8 cellular contexts compared by ENCODE assay signal in genomic region chr7:116802784-116803183, GRCh38. TPM values are rescaled to one million over a fixed set of nuclear protein-coding genes. Genes with fewer than 3 reads are reported as not detected.
DNase-seq lines count a peak whose midpoint lies in the region; ATAC-seq and TF ChIP-seq lines count a peak whose summit lies in the region.

No MANE protein-coding gene starts in this region.

- H3K27ac ChIP-seq in esophagus squamous epithelium, result peak overlapping the region in 1 of 4 donors; percentile 32
- H3K27ac ChIP-seq in osteoblast (ENCODE audit: low read depth, low read length), result peak overlapping the region; percentile 33

- TF ChIP-seq CTCF in esophagus squamous epithelium (IDR thresholded peaks at IDR 0.05) (peak in 5 of 6 experiments; percentile 38 to 74 (median 46)), osteoblast (IDR thresholded peaks at IDR 0.05; ENCODE audit: extremely low read depth, low read depth, low read length) (peak; percentile 66)

- no peaks in the 10 kb centered on the region for H3K9me3 Mint-ChIP-seq in activated CD8-positive, alpha-beta memory T cell treated with anti-CD3 and anti-CD28 coated beads, Interleukin-2, amount 10 ng/mL, durations not matched to agents 7 days and 5 days (ENCODE audit: low read depth)

- TF ChIP-seq POLR2A in esophagus squamous epithelium (IDR thresholded peaks at IDR 0.05), result no peak

- WGBS in esophagus squamous epithelium, 2 donors, result 18 to 31% methylated on average over 5 of the region's 5 CpGs

- H3K27me3 Mint-ChIP-seq in activated CD8-positive, alpha-beta memory T cell treated with anti-CD3 and anti-CD28 coated beads, Interleukin-2, amount 10 ng/mL, durations not matched to agents 7 days and 5 days, result peaks cover 22% of the 10 kb centered on the region
- H3K27me3 Mint-ChIP-seq in T-helper 17 cell, result peaks cover 46% of the 10 kb centered on the region

- peaks cover 5% of the 10 kb centered on the region for H3K4me1 Mint-ChIP-seq in activated CD8-positive, alpha-beta memory T cell treated with anti-CD3 and anti-CD28 coated beads, Interleukin-2, amount 10 ng/mL, durations not matched to agents 7 days and 5 days
- peaks cover 5% of the 10 kb centered on the region for H3K4me1 Mint-ChIP-seq in T-helper 17 cell

- H3K4me3 ChIP-seq in esophagus squamous epithelium, result no peak overlapping the region
- H3K4me3 ChIP-seq in osteoblast (ENCODE audit: insufficient read depth, low read length), result peak overlapping the region; percentile 0

- no peak overlapping the region for H3K4me3 Mint-ChIP-seq in activated CD8-positive, alpha-beta memory T cell treated with anti-CD3 and anti-CD28 coated beads, Interleukin-2, amount 10 ng/mL, durations not matched to agents 7 days and 5 days
- H3K4me3 Mint-ChIP-seq in T-helper 17 cell, result no peak overlapping the region

- no peak overlapping the region for H3K27ac Mint-ChIP-seq in activated CD8-positive, alpha-beta memory T cell treated with anti-CD3 and anti-CD28 coated beads, Interleukin-2, amount 10 ng/mL, durations not matched to agents 7 days and 5 days
- no peak overlapping the region for H3K27ac Mint-ChIP-seq in T-helper 17 cell

- H3K4me1 ChIP-seq in esophagus squamous epithelium (peaks cover 0 to 49% (median 16%) of the 10 kb centered on the region in 3 donors), osteoblast (ENCODE audit: insufficient read depth, low read length) (peaks cover 38% of the 10 kb centered on the region)

- peak overlapping the region; percentile 61 for H3K4me2 ChIP-seq in osteoblast (ENCODE audit: insufficient read depth, low read length)

- H3K36me3 Mint-ChIP-seq in activated CD8-positive, alpha-beta memory T cell treated with anti-CD3 and anti-CD28 coated beads, Interleukin-2, amount 10 ng/mL, durations not matched to agents 7 days and 5 days, result no peaks in the 10 kb centered on the region
- peaks cover 2% of the 10 kb centered on the region for H3K36me3 Mint-ChIP-seq in T-helper 17 cell (ENCODE audit: low read depth)

- intact Hi-C loops in esophagus squamous epithelium (cut with DNase I), result loop anchor here (10.0 kb wide), 1 partner anchor 128 kb away; the partner anchor contains the start of gene MET

- H3K27me3 ChIP-seq in esophagus squamous epithelium (no peaks in the 10 kb centered on the region), osteoblast (ENCODE audit: insufficient read depth, low read length) (no peaks in the 10 kb centered on the region)

- CTCF ChIA-PET in activated CD8-positive, alpha-beta memory T cell treated with anti-CD3 and anti-CD28 coated beads, Interleukin-2, amount 10 ng/mL, durations not matched to agents 7 days and 5 days (lab: Charles Lee), result interaction anchor here (0.7 kb wide), 1 partner anchor 633 kb away, joined by 3 read pairs; no protein-coding TSS in a partner anchor

- ATAC-seq in activated CD8-positive, alpha-beta memory T cell treated with anti-CD3 and anti-CD28 coated beads, Interleukin-2, amount 10 ng/mL, durations not matched to agents 7 days and 5 days, result peak; percentile 58
- ATAC-seq in GM21447 (IDR thresholded peaks at IDR 0.05; ENCODE audit: unreplicated experiment) (peak; percentile 74), T-helper 17 cell (peak; percentile 79)

- H3K36me3 ChIP-seq in esophagus squamous epithelium, result no peaks in the 10 kb centered on the region
- peaks cover 9% of the 10 kb centered on the region for H3K36me3 ChIP-seq in osteoblast (ENCODE audit: insufficient read depth, low read length)

- H2AFZ ChIP-seq in osteoblast (ENCODE audit: low read length), result no peak overlapping the region

- H3K9me3 ChIP-seq in T-helper 17 cell (ENCODE audit: control insufficient read depth, low read length, poor library complexity, severe bottlenecking) (no peaks in the 10 kb centered on the region), esophagus squamous epithelium (no peaks in the 10 kb centered on the region), osteoblast (ENCODE audit: low read depth, low read length) (no peaks in the 10 kb centered on the region)

- no peaks in the 10 kb centered on the region for H4K20me1 ChIP-seq in osteoblast (ENCODE audit: insufficient read depth, low read length)

- peak; percentile 58 for DNase-seq in activated CD8-positive, alpha-beta memory T cell treated with anti-CD3 and anti-CD28 coated beads, Interleukin-2, amount 10 ng/mL, durations not matched to agents 7 days and 5 days
- DNase-seq in activated CD8-positive, alpha-beta memory T cell treated with anti-CD3 and anti-CD28 coated beads for 24 hours, result no peak
- DNase-seq in KG1 (lab: John Stamatoyannopoulos, UW), result peak; percentile 6
- DNase-seq in T-helper 17 cell, result no peak
- DNase-seq in esophagus squamous epithelium (lab: John Stamatoyannopoulos, UW), result no peak
- peak; percentile 89 for DNase-seq in osteoblast (ENCODE audit: insufficient read length, low spot score, missing footprints)
- DNase-seq in middle frontal gyrus (ENCODE audit: extremely low spot score, low spot score), result no peak

- no peaks in the 10 kb centered on the region for H3K79me2 ChIP-seq in osteoblast (ENCODE audit: insufficient read depth, low read length)

RNA-seq across cellular contexts. Expression of gene CAPZA2, which starts 59.6 kb away (rescaled TPM):
- total RNA-seq in activated CD8-positive, alpha-beta memory T cell treated with anti-CD3 and anti-CD28 coated beads, Interleukin-2, amount 10 ng/mL, durations not matched to agents 7 days and 5 days, result 100 to 1,000 TPM in 1 of 2 experiments, 10 to 100 TPM in 1; 90.9 to 135 TPM
- total RNA-seq in T-helper 17 cell, result 100 to 1,000 TPM in 1 of 2 donors, 10 to 100 TPM in 1; 81.0 to 135 TPM
- 100 to 1,000 TPM in 1 of 4 donors, 10 to 100 TPM in 3; 68.7 to 123 (median 84.1) TPM for total RNA-seq in esophagus squamous epithelium
- 159 and 173 TPM in 2 replicates for total RNA-seq in osteoblast

Comparison
In these comparisons a context has a peak if more than half of its experiments do, and no peak if none do; other contexts are left out.
1. DNase-seq: peak in activated CD8-positive, alpha-beta memory T cell treated with anti-CD3 and anti-CD28 coated beads, Interleukin-2, amount 10 ng/mL, durations not matched to agents 7 days and 5 days (single experiment), KG1 (single experiment) and osteoblast (single experiment); none in activated CD8-positive, alpha-beta memory T cell treated with anti-CD3 and anti-CD28 coated beads for 24 hours (single experiment), T-helper 17 cell (0 of 3), esophagus squamous epithelium (single experiment) and middle frontal gyrus (single experiment).
2. Peak in every context shown above with its lines, with median percentiles within 50 percentile points of each other: ATAC-seq.